Comparison of ENCODE assay signal across 1 cellular context in the genomic region with DNA sequence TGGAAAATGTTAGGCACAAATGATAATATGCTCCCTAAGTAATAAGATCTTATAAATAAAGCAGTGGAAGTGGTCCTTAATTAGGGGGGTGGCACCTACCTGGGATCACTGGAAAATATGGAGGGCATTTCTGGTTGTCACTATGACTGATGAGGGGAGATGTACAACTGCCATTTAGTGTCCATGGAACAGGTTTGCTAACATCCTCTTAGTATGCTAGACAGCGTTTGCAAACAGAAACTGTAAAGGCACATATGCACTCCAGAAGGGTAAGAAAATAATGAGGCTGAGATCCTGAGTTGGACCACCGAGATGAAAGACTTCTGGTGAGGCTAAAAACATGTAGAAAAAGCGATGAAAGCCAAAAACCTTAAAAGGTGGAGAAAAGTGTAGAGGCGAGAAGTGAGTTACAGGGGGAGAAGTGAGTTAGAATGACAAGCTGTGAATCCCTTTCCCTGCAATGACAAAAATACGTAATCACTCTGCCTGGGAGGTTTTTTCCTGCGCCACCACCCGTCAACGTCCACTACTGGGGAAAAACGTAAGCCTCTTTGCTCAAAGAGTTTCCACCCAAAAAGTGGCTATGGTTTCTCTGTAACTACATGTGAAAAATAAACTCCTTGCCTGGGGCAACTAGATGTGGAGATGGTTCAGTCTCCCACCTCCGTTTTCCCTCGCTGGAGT.
TF ChIP-seq lines count a peak whose summit lies in the region.

No MANE protein-coding gene starts in this region.

TF ChIP-seq in WTC11, 78 proteins besides CTCF, POLR2A, EP300 and RAD21 (continued from another document):
- TF ChIP-seq, protein P1, sequence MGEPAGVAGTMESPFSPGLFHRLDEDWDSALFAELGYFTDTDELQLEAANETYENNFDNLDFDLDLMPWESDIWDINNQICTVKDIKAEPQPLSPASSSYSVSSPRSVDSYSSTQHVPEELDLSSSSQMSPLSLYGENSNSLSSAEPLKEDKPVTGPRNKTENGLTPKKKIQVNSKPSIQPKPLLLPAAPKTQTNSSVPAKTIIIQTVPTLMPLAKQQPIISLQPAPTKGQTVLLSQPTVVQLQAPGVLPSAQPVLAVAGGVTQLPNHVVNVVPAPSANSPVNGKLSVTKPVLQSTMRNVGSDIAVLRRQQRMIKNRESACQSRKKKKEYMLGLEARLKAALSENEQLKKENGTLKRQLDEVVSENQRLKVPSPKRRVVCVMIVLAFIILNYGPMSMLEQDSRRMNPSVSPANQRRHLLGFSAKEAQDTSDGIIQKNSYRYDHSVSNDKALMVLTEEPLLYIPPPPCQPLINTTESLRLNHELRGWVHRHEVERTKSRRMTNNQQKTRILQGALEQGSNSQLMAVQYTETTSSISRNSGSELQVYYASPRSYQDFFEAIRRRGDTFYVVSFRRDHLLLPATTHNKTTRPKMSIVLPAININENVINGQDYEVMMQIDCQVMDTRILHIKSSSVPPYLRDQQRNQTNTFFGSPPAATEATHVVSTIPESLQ (CRISPR knock-in tag; IDR thresholded peaks at IDR 0.05) = no peak
- no peak for TF ChIP-seq FOXK1 (CRISPR knock-in tag; IDR thresholded peaks at IDR 0.05)
TF ChIP-seq in WTC11: peak in this region for 0.
